Comparison of ENCODE assay signal across 8 cellular contexts in genomic region chr1:206784471-206784903, GRCh38. TPM values are rescaled to one million over a fixed set of nuclear protein-coding genes. Genes with fewer than 3 reads are reported as not detected.
A peak's percentile ranks its signal among the peaks of the same experiment; 100 is the strongest.
DNase-seq lines count a peak whose midpoint lies in the region; ATAC-seq lines count a peak whose summit lies in the region.

No MANE protein-coding gene starts in this region.

- intact Hi-C loops in sciatic nerve (cut with DNase I) = no loop called here

- DNase-seq in activated CD8-positive, alpha-beta memory T cell treated with anti-CD3 and anti-CD28 coated beads for 48 hours (ENCODE audit: low read depth in 2 of 3, low spot score in 2 of 3) = peak; percentile 65 to 70 (median 69)
- DNase-seq in stimulated activated CD4-positive, alpha-beta T cell treated with anti-CD3 and anti-CD28 coated beads, Interleukin-1b, Interleukin-23, amount 100 ng/mL, for 4 hours (ENCODE audit: low read depth in 2 of 2) = peak; percentile 85 to 88
- DNase-seq in KG1 (lab: John Stamatoyannopoulos, UW) (no peak), NCI-H82 (lab: John Stamatoyannopoulos, UW) (no peak), SW 1271 (lab: John Stamatoyannopoulos, UW) (no peak), sciatic nerve (ENCODE audit: low spot score) (no peak)

- ATAC-seq in GM19023 (IDR thresholded peaks at IDR 0.05; ENCODE audit: unreplicated experiment) (peak; percentile 56), HG03097 (IDR thresholded peaks at IDR 0.05; ENCODE audit: low FRiP score, unreplicated experiment) (peak; percentile 46), sciatic nerve (no peak)

RNA-seq across cellular contexts. Expression of gene IL10, which starts 12.2 kb away (rescaled TPM):
- 1.1 TPM for total RNA-seq in sciatic nerve

RNA-seq across cellular contexts. Expression of gene IL19, which starts 13.9 kb away (rescaled TPM):
- total RNA-seq in sciatic nerve = not detected

Comparison
In these comparisons a context has a peak if more than half of its experiments do, and no peak if none do; other contexts are left out.
1. DNase-seq: peak in activated CD8-positive, alpha-beta memory T cell treated with anti-CD3 and anti-CD28 coated beads for 48 hours (3 of 3) and stimulated activated CD4-positive, alpha-beta T cell treated with anti-CD3 and anti-CD28 coated beads, Interleukin-1b, Interleukin-23, amount 100 ng/mL, for 4 hours (2 of 2); none in KG1 (single experiment), NCI-H82 (single experiment), SW 1271 (0 of 2) and sciatic nerve (single experiment).